Comparison of ENCODE assay signal across 19 cellular contexts in the genomic region with DNA sequence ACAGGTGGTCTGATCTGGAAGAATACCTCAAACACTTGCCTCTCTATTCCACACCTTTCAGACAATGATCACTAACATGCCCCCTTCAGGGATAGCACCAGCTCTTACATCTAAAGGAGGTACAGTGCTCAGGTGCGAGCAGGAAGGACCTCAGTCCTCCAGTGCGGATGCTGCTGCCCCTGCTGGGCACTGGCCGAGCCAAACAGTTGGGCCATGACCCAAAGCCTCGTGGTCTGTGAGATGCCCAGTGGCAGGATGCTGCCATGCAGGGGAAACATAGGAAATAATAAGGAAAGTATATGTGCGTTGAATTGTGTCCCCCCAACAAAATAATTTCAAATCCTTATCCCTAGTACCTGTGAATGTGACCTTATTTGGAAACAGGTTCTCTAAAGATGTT.
"Had no signal": no experiment of that assay in that cellular context is flagged by ENCODE, and none has a peak within 500 bp of the region (broad histone marks: within the 10 kb centered on the region; RNA-seq: fewer than 3 reads in every experiment).

No MANE protein-coding gene starts in this region.

- DNase-seq: effector memory CD8-positive, alpha-beta T cell; esophagus squamous epithelium; foreskin fibroblast; glutamatergic neuron; immature natural killer cell; kidney; left cardiac atrium; left ventricle myocardium superior; mesendoderm; nephron progenitor cell; small intestine; stimulated activated CD4-positive, alpha-beta T cell treated with anti-CD3 and anti-CD28 coated beads, Interleukin-2, amount 100 ng/mL, for 48 hours; stimulated activated naive CD8-positive, alpha-beta T cell treated with anti-CD3 and anti-CD28 coated beads, Interleukin-15, Interleukin-2, amounts not matched to agents 100 U/mL and 50 U/mL, for 24 hours; testis had no signal

- H3K27ac ChIP-seq: esophagus squamous epithelium, gastroesophageal sphincter, testis, tibial nerve had no signal

- H3K4me3 Mint-ChIP-seq: dendritic cell treated with granulocyte-macrophage colony-stimulating factor and Interleukin-4, amounts not matched to agents 40 ng/mL and 50 ng/mL, for 4 days; effector memory CD8-positive, alpha-beta T cell; immature natural killer cell; naive thymus-derived CD4-positive, alpha-beta T cell; nephron progenitor cell had no signal

- H3K27ac Mint-ChIP-seq: dendritic cell treated with granulocyte-macrophage colony-stimulating factor and Interleukin-4, amounts not matched to agents 40 ng/mL and 50 ng/mL, for 4 days; effector memory CD8-positive, alpha-beta T cell; immature natural killer cell; naive thymus-derived CD4-positive, alpha-beta T cell; nephron progenitor cell had no signal

- H3K4me1 ChIP-seq: esophagus squamous epithelium, gastroesophageal sphincter, testis, tibial nerve had no signal

- H3K9me3 ChIP-seq: testis had no signal

- H3K36me3 ChIP-seq: esophagus squamous epithelium, gastroesophageal sphincter, tibial nerve had no signal

- H3K4me1 Mint-ChIP-seq: immature natural killer cell; naive thymus-derived CD4-positive, alpha-beta T cell had no signal

- H3K27me3 ChIP-seq: testis had no signal

- H3K4me3 ChIP-seq: esophagus squamous epithelium, gastroesophageal sphincter, lung, testis, tibial nerve had no signal

- ATAC-seq: effector memory CD8-positive, alpha-beta T cell; gastroesophageal sphincter; left cardiac atrium; left ventricle myocardium superior; naive thymus-derived CD4-positive, alpha-beta T cell; stimulated activated naive CD8-positive, alpha-beta T cell treated with anti-CD3 and anti-CD28 coated beads, Interleukin-15, Interleukin-2, amounts not matched to agents 100 U/mL and 50 U/mL, for 24 hours had no signal
